17 cellular contexts compared by ENCODE assay signal in genomic region chr1:31487143-31487542, GRCh38.
A peak's percentile ranks its signal among the peaks of the same experiment; 100 is the strongest.
DNase-seq lines count a peak whose midpoint lies in the region; ATAC-seq, FAIRE-seq and TF ChIP-seq lines count a peak whose summit lies in the region.
"Had no signal": no experiment of that assay in that cellular context is flagged by ENCODE, and none has a peak within 500 bp of the region (broad histone marks: within the 10 kb centered on the region; RNA-seq: fewer than 3 reads in every experiment).

No MANE protein-coding gene starts in this region.

- 91% methylated on average over 3 of the region's 3 CpGs for WGBS in pancreas, 2 donors
- WGBS in ovary, 3 donors: 84 to 88% (median 87%) methylated on average over 3 of the region's 3 CpGs

- no peak for TF ChIP-seq POLR2A in ovary (IDR thresholded peaks at IDR 0.05)

- peaks cover 11% of the 10 kb centered on the region for H3F3A ChIP-seq in MM.1S (ENCODE audit: insufficient read depth, low read length)

- H3K36me3 Mint-ChIP-seq in activated naive CD4-positive, alpha-beta T cell treated with anti-CD3 and anti-CD28 coated beads for 36 hours (ENCODE audit: low read depth): no peaks in the 10 kb centered on the region
- H3K36me3 Mint-ChIP-seq in central memory CD8-positive, alpha-beta T cell (ENCODE audit: insufficient read depth): peaks cover 10% of the 10 kb centered on the region
- H3K36me3 Mint-ChIP-seq in stimulated activated effector memory CD8-positive, alpha-beta T cell treated with anti-CD3 and anti-CD28 coated beads, Interleukin-12 subunit alpha, Interleukin-12 subunit beta, amount 100 ng/mL, for 72 hours: peaks cover 8% of the 10 kb centered on the region

- DNase-seq in activated naive CD4-positive, alpha-beta T cell treated with anti-CD3 and anti-CD28 coated beads for 36 hours: no peak
- DNase-seq in activated naive CD4-positive, alpha-beta T cell treated with Interleukin-2 at 50 U/mL for 16 hours: no peak
- DNase-seq in MM.1S (peak; percentile 71), pancreas (no peak), HuH-7.5 (ENCODE audit: low spot score) (no peak), ovary (no peak)
- DNase-seq in central memory CD8-positive, alpha-beta T cell (ENCODE audit: low spot score in 2 of 2): no peak
- DNase-seq in stimulated activated effector memory CD8-positive, alpha-beta T cell treated with anti-CD3 and anti-CD28 coated beads, Interleukin-12 subunit alpha, Interleukin-12 subunit beta, amount 100 ng/mL, for 72 hours (ENCODE audit: low spot score in 2 of 2): peak in 1 of 2 donors; percentile 40
- DNase-seq: activated CD4-positive, alpha-beta T cell treated with anti-CD3 and anti-CD28 coated beads, Interleukin-2, amount 50 U/mL, for 4 hours; activated effector memory CD4-positive, alpha-beta T cell treated with Interleukin-2 at 50 U/mL for 16 hours; left cardiac atrium; NCI-H748 treated with DMSO at 0.1 percent for 48 hours; stimulated activated CD4-positive, alpha-beta T cell treated with anti-CD3 and anti-CD28 coated beads, Interleukin-2, amount 100 ng/mL, for 24 hours had no signal

- H3K36me3 ChIP-seq in MM.1S (replicated peaks; ENCODE audit: insufficient read depth, low read length): no peaks in the 10 kb centered on the region
- no peaks in the 10 kb centered on the region for H3K36me3 ChIP-seq in pancreas
- H3K36me3 ChIP-seq in ovary: no peaks in the 10 kb centered on the region
- H3K36me3 ChIP-seq: vagina had no signal

- H3K4me3 Mint-ChIP-seq in activated naive CD4-positive, alpha-beta T cell treated with anti-CD3 and anti-CD28 coated beads for 36 hours: no peak overlapping the region
- H3K4me3 Mint-ChIP-seq in central memory CD8-positive, alpha-beta T cell: peak overlapping the region; percentile 74
- no peak overlapping the region for H3K4me3 Mint-ChIP-seq in stimulated activated effector memory CD8-positive, alpha-beta T cell treated with anti-CD3 and anti-CD28 coated beads, Interleukin-12 subunit alpha, Interleukin-12 subunit beta, amount 100 ng/mL, for 72 hours

- no peak overlapping the region for H3K4me3 ChIP-seq in MM.1S (ENCODE audit: low read length)
- no peak overlapping the region for H3K4me3 ChIP-seq in pancreas
- no peak overlapping the region for H3K4me3 ChIP-seq in ovary
- H3K4me3 ChIP-seq: SK-N-MC, vagina had no signal

- peak overlapping the region; percentile 8 for H3K27ac Mint-ChIP-seq in activated naive CD4-positive, alpha-beta T cell treated with anti-CD3 and anti-CD28 coated beads for 36 hours
- peak overlapping the region; percentile 95 for H3K27ac Mint-ChIP-seq in central memory CD8-positive, alpha-beta T cell (ENCODE audit: low read depth)
- H3K27ac Mint-ChIP-seq in stimulated activated effector memory CD8-positive, alpha-beta T cell treated with anti-CD3 and anti-CD28 coated beads, Interleukin-12 subunit alpha, Interleukin-12 subunit beta, amount 100 ng/mL, for 72 hours: peak overlapping the region; percentile 90

- peaks cover 6% of the 10 kb centered on the region for H3K9me3 Mint-ChIP-seq in activated naive CD4-positive, alpha-beta T cell treated with anti-CD3 and anti-CD28 coated beads for 36 hours
- H3K9me3 Mint-ChIP-seq in central memory CD8-positive, alpha-beta T cell: peaks cover 9% of the 10 kb centered on the region
- peaks cover 5% of the 10 kb centered on the region for H3K9me3 Mint-ChIP-seq in stimulated activated effector memory CD8-positive, alpha-beta T cell treated with anti-CD3 and anti-CD28 coated beads, Interleukin-12 subunit alpha, Interleukin-12 subunit beta, amount 100 ng/mL, for 72 hours

- CTCF ChIA-PET in activated naive CD4-positive, alpha-beta T cell treated with anti-CD3 and anti-CD28 coated beads for 36 hours (lab: Charles Lee): no interaction called here

- ATAC-seq in central memory CD8-positive, alpha-beta T cell (replicated peaks; ENCODE audit: extremely low read depth, poor library complexity, severe bottlenecking): no peak
- ATAC-seq in stimulated activated effector memory CD8-positive, alpha-beta T cell treated with anti-CD3 and anti-CD28 coated beads, Interleukin-12 subunit alpha, Interleukin-12 subunit beta, amount 100 ng/mL, for 72 hours: no peak
- ATAC-seq in pancreas: no peak
- ATAC-seq: left cardiac atrium, sciatic nerve had no signal

- H3K4me1 Mint-ChIP-seq in activated naive CD4-positive, alpha-beta T cell treated with anti-CD3 and anti-CD28 coated beads for 36 hours (ENCODE audit: low read depth): peaks cover 15% of the 10 kb centered on the region
- H3K4me1 Mint-ChIP-seq in central memory CD8-positive, alpha-beta T cell: no peaks in the 10 kb centered on the region
- peaks cover 22% of the 10 kb centered on the region for H3K4me1 Mint-ChIP-seq in stimulated activated effector memory CD8-positive, alpha-beta T cell treated with anti-CD3 and anti-CD28 coated beads, Interleukin-12 subunit alpha, Interleukin-12 subunit beta, amount 100 ng/mL, for 72 hours

- H3K79me2 ChIP-seq in MM.1S (ENCODE audit: low read length): no peaks in the 10 kb centered on the region

- H3K9ac ChIP-seq in MM.1S (ENCODE audit: low read length): no peak overlapping the region

- H3K4me1 ChIP-seq in MM.1S (ENCODE audit: low read length) (peaks cover 10% of the 10 kb centered on the region), pancreas (no peaks in the 10 kb centered on the region), ovary (ENCODE audit: insufficient read depth) (no peaks in the 10 kb centered on the region)

- no peaks in the 10 kb centered on the region for H3K9me3 ChIP-seq in MM.1S (replicated peaks; ENCODE audit: insufficient read depth, low read length)
- no peaks in the 10 kb centered on the region for H3K9me3 ChIP-seq in pancreas
- no peaks in the 10 kb centered on the region for H3K9me3 ChIP-seq in ovary
- H3K9me3 ChIP-seq: vagina had no signal

- no peaks in the 10 kb centered on the region for H3K27me3 ChIP-seq in MM.1S (replicated peaks; ENCODE audit: insufficient read depth, low read length)
- no peaks in the 10 kb centered on the region for H3K27me3 ChIP-seq in pancreas
- no peaks in the 10 kb centered on the region for H3K27me3 ChIP-seq in ovary
- H3K27me3 ChIP-seq: vagina had no signal

- no peaks in the 10 kb centered on the region for H4K20me1 ChIP-seq in MM.1S (ENCODE audit: insufficient read depth, low read length)

- H2AFZ ChIP-seq in MM.1S (ENCODE audit: low read length): no peak overlapping the region

- peak overlapping the region; percentile 38 for H3K4me2 ChIP-seq in MM.1S (ENCODE audit: low read depth, low read length)

- H3K9me2 ChIP-seq in MM.1S (replicated peaks; ENCODE audit: insufficient read depth, low read length): no peaks in the 10 kb centered on the region

- H3K27ac ChIP-seq in MM.1S (ENCODE audit: low read length) (peak overlapping the region; percentile 46; the same call in 1 of the 2 replicates), pancreas (no peak overlapping the region), ovary (no peak overlapping the region)
- H3K27ac ChIP-seq: SK-N-MC, vagina had no signal

- FAIRE-seq in pancreas (lab: Jason Lieb, UNC): no peak
- FAIRE-seq: TTC549 had no signal

- TF ChIP-seq CTCF in MM.1S (IDR thresholded peaks at IDR 0.05; ENCODE audit: low read length): no peak
- TF ChIP-seq CTCF in pancreas (IDR thresholded peaks at IDR 0.05): no peak
- no peak for TF ChIP-seq CTCF in ovary (IDR thresholded peaks at IDR 0.05)

- intact Hi-C loops in activated naive CD4-positive, alpha-beta T cell treated with anti-CD3 and anti-CD28 coated beads for 36 hours (cut with micrococcal nuclease): no loop called here
- intact Hi-C loops in pancreas (cut with DNase I): no loop called here
- intact Hi-C loops in ovary (cut with DNase I): no loop called here

- H3K27me3 Mint-ChIP-seq in activated naive CD4-positive, alpha-beta T cell treated with anti-CD3 and anti-CD28 coated beads for 36 hours (ENCODE audit: low read depth): no peaks in the 10 kb centered on the region
- H3K27me3 Mint-ChIP-seq in central memory CD8-positive, alpha-beta T cell: no peaks in the 10 kb centered on the region

- no peak for TF ChIP-seq EP300 in ovary (IDR thresholded peaks at IDR 0.05)

Comparison
In these comparisons a context has a peak if more than half of its experiments do, and no peak if none do; other contexts are left out.
1. H3K27ac Mint-ChIP-seq: peak in every context shown above with its lines; median percentile 95 in central memory CD8-positive, alpha-beta T cell; 90 in stimulated activated effector memory CD8-positive, alpha-beta T cell treated with anti-CD3 and anti-CD28 coated beads, Interleukin-12 subunit alpha, Interleukin-12 subunit beta, amount 100 ng/mL, for 72 hours; 8 in activated naive CD4-positive, alpha-beta T cell treated with anti-CD3 and anti-CD28 coated beads for 36 hours.